ENCODE assay signal across 24 cellular contexts in the genomic region with DNA sequence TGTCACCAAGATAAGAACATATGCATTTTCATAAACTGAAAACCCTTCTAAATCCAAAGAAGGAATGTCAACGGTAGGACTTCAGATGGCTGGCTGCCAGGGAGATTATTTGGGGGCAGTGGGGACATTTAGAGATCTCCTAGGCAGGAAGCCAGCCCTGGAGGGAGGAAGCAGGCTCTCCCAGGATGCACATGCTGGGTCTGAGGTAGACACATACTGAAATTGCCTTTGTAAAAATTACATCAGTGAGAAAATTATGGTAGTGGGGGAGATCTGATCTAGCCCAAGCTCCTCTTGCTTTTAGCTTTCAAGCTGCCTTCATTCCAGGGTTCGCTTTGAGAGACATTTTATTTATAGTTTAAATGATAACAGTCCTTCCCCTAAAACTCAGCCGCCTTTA. TPM values are rescaled to one million over a fixed set of nuclear protein-coding genes. Genes with fewer than 3 reads are reported as not detected.
"Had no signal": no experiment of that assay in that cellular context is flagged by ENCODE, and none has a peak within 500 bp of the region (broad histone marks: within the 10 kb centered on the region; RNA-seq: fewer than 3 reads in every experiment).

No MANE protein-coding gene starts in this region.

- H3K4me1 Mint-ChIP-seq: immature natural killer cell; stimulated activated naive B cell treated with anti-CD40 and anti-IgM and Interleukin-4, amounts not matched to agents 10 μg/mL and 1 μg/mL and 100 μg/mL, for 72 hours had no signal

- H3K4me3 Mint-ChIP-seq: immature natural killer cell; naive thymus-derived CD8-positive, alpha-beta T cell; stimulated activated naive B cell treated with anti-CD40 and anti-IgM and Interleukin-4, amounts not matched to agents 10 μg/mL and 1 μg/mL and 100 μg/mL, for 72 hours; stimulated activated naive CD8-positive, alpha-beta T cell treated with anti-CD3 and anti-CD28 coated beads, Interleukin-15, Interleukin-2, amounts not matched to agents 100 ng/mL and 50 ng/mL, for 24 hours had no signal

- H3K36me3 Mint-ChIP-seq: immature natural killer cell; naive thymus-derived CD8-positive, alpha-beta T cell had no signal

- H3K9me3 Mint-ChIP-seq: immature natural killer cell; stimulated activated naive CD8-positive, alpha-beta T cell treated with anti-CD3 and anti-CD28 coated beads, Interleukin-15, Interleukin-2, amounts not matched to agents 100 ng/mL and 50 ng/mL, for 24 hours had no signal

- ATAC-seq: left colon; left lung; lower lobe of right lung; naive thymus-derived CD8-positive, alpha-beta T cell; right lobe of liver; stimulated activated naive B cell treated with anti-CD40 and anti-IgM and Interleukin-4, amounts not matched to agents 10 μg/mL and 1 μg/mL and 100 μg/mL, for 72 hours had no signal

- DNase-seq: hypothalamus; immature natural killer cell; kidney; left colon; left lung; lower lobe of right lung; mammary epithelial cell; mesenchymal stem cell; naive thymus-derived CD8-positive, alpha-beta T cell; ovary; right lobe of liver; stimulated activated CD4-positive, alpha-beta T cell treated with anti-CD3 and anti-CD28 coated beads, Interleukin-1b, Interleukin-23, amount 100 ng/mL, for 48 hours; stimulated activated CD4-positive, alpha-beta T cell treated with anti-CD3 and anti-CD28 coated beads, Interleukin-2, amount 100 ng/mL, for 48 hours; stimulated activated CD4-positive, alpha-beta T cell treated with anti-CD3 and anti-CD28 coated beads, Interleukin-4, amount 100 ng/mL, for 4 hours; stimulated activated CD8-positive, alpha-beta memory T cell treated with anti-CD3 and anti-CD28 coated beads, Interleukin-4, amount 100 ng/mL, for 48 hours; stimulated activated naive B cell treated with anti-CD40 and anti-IgM and Interleukin-4, amounts not matched to agents 10 μg/mL and 1 μg/mL and 100 μg/mL, for 72 hours; substantia nigra; thyroid gland; transverse colon; upper lobe of left lung had no signal

- H3K27me3 Mint-ChIP-seq: progenitor cell of endocrine pancreas had no signal

- H3K27ac Mint-ChIP-seq: immature natural killer cell; progenitor cell of endocrine pancreas; stimulated activated naive B cell treated with anti-CD40 and anti-IgM and Interleukin-4, amounts not matched to agents 10 μg/mL and 1 μg/mL and 100 μg/mL, for 72 hours; stimulated activated naive CD8-positive, alpha-beta T cell treated with anti-CD3 and anti-CD28 coated beads, Interleukin-15, Interleukin-2, amounts not matched to agents 100 ng/mL and 50 ng/mL, for 24 hours had no signal

RNA-seq across cellular contexts. Expression of a gene that starts 24.1 kb away (rescaled TPM):
- total RNA-seq: left colon; left lung; mucosa of gallbladder; naive thymus-derived CD8-positive, alpha-beta T cell; progenitor cell of endocrine pancreas; renal cortical epithelial cell; thyroid gland; transverse colon had no signal
